28 cellular contexts compared by ENCODE assay signal in the genomic region with DNA sequence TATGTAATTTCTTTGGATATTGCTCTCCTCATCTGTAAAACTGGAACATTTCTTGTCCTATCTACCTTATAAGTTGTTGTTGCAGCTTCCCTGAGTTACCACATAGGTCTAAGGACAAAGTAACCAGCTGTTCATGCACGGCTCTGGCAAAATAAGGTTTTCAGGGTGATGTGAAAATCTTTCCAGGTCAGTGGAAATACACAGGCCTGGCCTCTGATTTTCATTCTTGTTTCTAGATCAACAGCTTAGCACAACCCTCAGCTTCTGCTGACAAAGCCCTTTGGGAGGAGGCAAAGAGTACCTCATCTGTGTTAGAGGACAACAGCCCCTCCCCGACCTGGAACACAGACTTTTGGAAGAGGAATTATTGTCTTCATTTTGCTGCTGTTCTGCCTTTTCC.
"Had no signal": no experiment of that assay in that cellular context is flagged by ENCODE, and none has a peak within 500 bp of the region (broad histone marks: within the 10 kb centered on the region; RNA-seq: fewer than 3 reads in every experiment).

No MANE protein-coding gene starts in this region.

- H3K36me3 Mint-ChIP-seq: activated naive CD8-positive, alpha-beta T cell; naive B cell; stimulated activated naive B cell treated with anti-CD40 and anti-IgM and Interleukin-4, amounts not matched to agents 10 μg/mL and 1 μg/mL and 100 μg/mL, for 72 hours had no signal

- H3K9me3 Mint-ChIP-seq: effector memory CD8-positive, alpha-beta T cell; stimulated activated naive B cell treated with anti-CD40 and anti-IgM and Interleukin-4, amounts not matched to agents 10 μg/mL and 1 μg/mL and 100 μg/mL, for 72 hours had no signal

- FAIRE-seq: kidney had no signal

- H3K27ac ChIP-seq: body of pancreas, cardiac muscle cell, coronary artery, neutrophil, prostate gland, right atrium auricular region, stomach, suprapubic skin, transverse colon had no signal

- H3K36me3 ChIP-seq: cardiac muscle cell, neutrophil, prostate gland, right atrium auricular region, stomach, suprapubic skin, transverse colon had no signal

- H3K4me1 Mint-ChIP-seq: activated CD4-positive, alpha-beta T cell treated with anti-CD3 and anti-CD28 coated beads for 36 hours; naive B cell; stimulated activated naive B cell treated with anti-CD40 and anti-IgM and Interleukin-4, amounts not matched to agents 10 μg/mL and 1 μg/mL and 100 μg/mL, for 72 hours had no signal

- ATAC-seq: activated CD4-positive, alpha-beta T cell treated with anti-CD3 and anti-CD28 coated beads for 36 hours; activated CD8-positive, alpha-beta T cell treated with anti-CD3 and anti-CD28 coated beads, Interleukin-2, amount 10 ng/mL, durations not matched to agents 7 days and 5 days; activated T-cell treated with anti-CD3 and anti-CD28 coated beads, Interleukin-2, amount 50 U/mL, for 72 hours; body of pancreas; effector memory CD8-positive, alpha-beta T cell; left colon; stimulated activated naive B cell treated with anti-CD40 and anti-IgM and Interleukin-4, amounts not matched to agents 10 μg/mL and 1 μg/mL and 100 μg/mL, for 72 hours had no signal

- H3K4me3 Mint-ChIP-seq: activated CD4-positive, alpha-beta T cell treated with anti-CD3 and anti-CD28 coated beads for 36 hours; activated CD8-positive, alpha-beta T cell treated with anti-CD3 and anti-CD28 coated beads, Interleukin-2, amount 10 ng/mL, durations not matched to agents 7 days and 5 days; activated naive CD8-positive, alpha-beta T cell; activated T-cell treated with anti-CD3 and anti-CD28 coated beads, Interleukin-2, amount 50 U/mL, for 72 hours; effector memory CD8-positive, alpha-beta T cell; naive B cell; nephron progenitor cell; stimulated activated naive B cell treated with anti-CD40 and anti-IgM and Interleukin-4, amounts not matched to agents 10 μg/mL and 1 μg/mL and 100 μg/mL, for 72 hours had no signal

- H3K27me3 ChIP-seq: body of pancreas, cardiac muscle cell, right atrium auricular region, stomach, suprapubic skin, transverse colon had no signal

- H3K9me3 ChIP-seq: body of pancreas, neutrophil, prostate gland, right atrium auricular region, stomach, suprapubic skin, transverse colon had no signal

- H3K4me3 ChIP-seq: body of pancreas, cardiac muscle cell, coronary artery, prostate gland, right atrium auricular region, stomach, suprapubic skin, transverse colon had no signal

- H3K27ac Mint-ChIP-seq: activated CD4-positive, alpha-beta T cell treated with anti-CD3 and anti-CD28 coated beads for 36 hours; activated CD8-positive, alpha-beta T cell treated with anti-CD3 and anti-CD28 coated beads, Interleukin-2, amount 10 ng/mL, durations not matched to agents 7 days and 5 days; activated naive CD8-positive, alpha-beta T cell; activated T-cell treated with anti-CD3 and anti-CD28 coated beads, Interleukin-2, amount 50 U/mL, for 72 hours; effector memory CD8-positive, alpha-beta T cell; naive B cell; stimulated activated naive B cell treated with anti-CD40 and anti-IgM and Interleukin-4, amounts not matched to agents 10 μg/mL and 1 μg/mL and 100 μg/mL, for 72 hours had no signal

- H3K4me1 ChIP-seq: body of pancreas, prostate gland, stomach, suprapubic skin, transverse colon had no signal

- DNase-seq: activated CD4-positive, alpha-beta T cell treated with anti-CD3 and anti-CD28 coated beads for 36 hours; activated CD4-positive, CD25-positive, alpha-beta regulatory T cell; activated CD8-positive, alpha-beta T cell treated with anti-CD3 and anti-CD28 coated beads, Interleukin-2, amount 10 ng/mL, durations not matched to agents 7 days and 5 days; activated naive CD4-positive, alpha-beta T cell; activated T-cell treated with anti-CD3 and anti-CD28 coated beads for 4 hours; activated T-cell treated with anti-CD3 and anti-CD28 coated beads, Interleukin-2, amount 50 U/mL, for 72 hours; aorta; effector memory CD8-positive, alpha-beta T cell; head of caudate nucleus; hippocampal formation; kidney; left colon; mammary epithelial cell; naive B cell; nephron progenitor cell; stimulated activated CD4-positive, alpha-beta T cell treated with anti-CD3 and anti-CD28 coated beads, Interleukin-15, amount 100 ng/mL, for 24 hours; stimulated activated CD4-positive, alpha-beta T cell treated with anti-CD3 and anti-CD28 coated beads, Interleukin-2, amount 100 ng/mL, for 24 hours; stimulated activated naive B cell treated with anti-CD40 and anti-IgM and Interleukin-4, amounts not matched to agents 10 μg/mL and 1 μg/mL and 100 μg/mL, for 72 hours; stomach; transverse colon had no signal
